Comparison of ENCODE assay signal across 21 cellular contexts in the genomic region with DNA sequence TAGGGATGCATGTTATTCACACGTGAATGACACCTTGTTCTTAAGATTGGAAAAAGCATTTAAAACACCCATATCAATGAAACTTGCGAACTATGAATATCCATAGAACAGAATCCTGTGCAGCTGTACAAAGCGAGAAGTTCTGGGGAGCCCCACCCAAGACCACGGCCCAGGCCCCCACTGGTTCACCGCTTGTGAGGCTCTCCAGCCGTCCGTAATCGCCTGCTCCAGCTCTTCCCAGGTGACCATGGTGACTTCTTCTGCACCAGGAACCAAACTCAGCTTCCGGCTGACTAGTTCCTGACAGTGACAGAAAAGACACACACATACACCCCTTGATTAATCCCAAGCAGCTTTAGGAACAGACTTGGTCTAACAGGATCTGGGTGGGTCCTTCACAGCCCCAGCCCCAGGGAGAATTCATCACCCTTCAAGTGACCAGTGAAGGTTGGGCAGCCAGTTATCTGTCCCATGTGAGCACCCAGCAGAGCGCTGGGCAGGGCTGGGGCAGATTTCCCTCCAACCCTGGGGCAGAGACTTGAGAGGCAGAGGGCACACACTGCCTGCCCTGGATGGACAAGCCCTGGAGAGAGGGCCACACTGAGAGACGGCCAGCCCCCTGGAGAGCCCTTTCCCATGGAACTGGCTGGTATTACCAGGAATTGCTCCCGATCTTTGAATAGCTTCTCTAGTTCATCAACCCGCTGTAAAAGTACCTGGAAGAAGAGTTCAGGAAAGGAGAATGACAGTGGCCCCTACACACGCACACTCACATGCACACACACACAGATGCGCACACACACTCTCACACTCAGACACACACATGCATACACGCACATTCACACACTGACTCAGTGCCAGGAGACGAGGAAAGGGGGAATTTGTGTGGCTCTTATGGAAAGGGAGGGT. TPM values are rescaled to one million over a fixed set of nuclear protein-coding genes. Genes with fewer than 3 reads are reported as not detected.
DNase-seq lines count a peak whose midpoint lies in the region; ATAC-seq and TF ChIP-seq lines count a peak whose summit lies in the region.
"Had no signal": no experiment of that assay in that cellular context is flagged by ENCODE, and none has a peak within 500 bp of the region (broad histone marks: within the 10 kb centered on the region; RNA-seq: fewer than 3 reads in every experiment).

No MANE protein-coding gene starts in this region.

- H3K4me2 ChIP-seq in IMR-90 (ENCODE audit: low read depth, low read length) = no peak overlapping the region

- H3K79me1 ChIP-seq in IMR-90 (ENCODE audit: low read depth in 1 of 2, low read length in 2 of 2) = 0 out of 4 replicates have a peak, but pooled peaks cover 0 to under 1% of the 10 kb centered on the region in 2 experiments

- intact Hi-C loops in IMR-90 (cut with micrococcal nuclease) = no loop called here
- intact Hi-C loops in posterior vena cava (cut with DNase I) = loop anchor here (5.0 kb wide), 1 partner anchor 93 kb away; no protein-coding TSS in a partner anchor

- no peak overlapping the region for H4K91ac ChIP-seq in IMR-90 (ENCODE audit: insufficient read depth, low read depth, low read length)

- 100% methylated on average over 7 of the region's 17 CpGs; no CpG with 5 or more reads in 1 of the 2 experiments for WGBS in IMR-90 (ENCODE audit: extremely low coverage in 2 of 2, insufficient read length in 1 of 2), 2 experiments
- WGBS in tibial nerve, 2 donors = 79% methylated on average over 17 of the region's 17 CpGs

- no peak overlapping the region for H3K9ac ChIP-seq in IMR-90 (ENCODE audit: low read depth, low read length)
- H3K9ac ChIP-seq: GM23248 had no signal

- peak overlapping the region; percentile 65; the same call in 1 of the 2 replicates for H2AK5ac ChIP-seq in IMR-90 (ENCODE audit: low read depth, low read length)

- dilution Hi-C loops in IMR-90 (cut with HindIII; ENCODE audit: low sequenced_read_pairs, unreplicated experiment) = no loop called here

- TF ChIP-seq RAD21 in IMR-90 (IDR thresholded peaks at IDR 0.05; ENCODE audit: low read length) = no peak

- H3K23ac ChIP-seq in IMR-90 (ENCODE audit: low read depth, low read length) = no peak overlapping the region

- H4K8ac ChIP-seq in IMR-90 (ENCODE audit: low read depth in 2 of 2, low read length in 2 of 2) = no peak overlapping the region

- no TSS peak for BruUV-seq in IMR-90 (replicated peaks; lab: Mats Ljungman, UMichigan)

- no peak overlapping the region for H2AFZ ChIP-seq in IMR-90 (replicated peaks; ENCODE audit: low read length, poor library complexity)
- H2AFZ ChIP-seq: GM23248 had no signal

- H2AK9ac ChIP-seq in IMR-90 (replicated peaks; ENCODE audit: low read depth, low read length, poor library complexity) = peak overlapping the region; percentile 37

- no peak overlapping the region for H4K5ac ChIP-seq in IMR-90 (ENCODE audit: low read depth, low read length)

- CTCF ChIA-PET in IMR-90 (lab: Yijun Ruan, JAX) = interaction anchor here (1.0 to 2.1 kb wide), 3 partner anchors 69 to 93 kb away, joined by 4 to 9 read pairs (median 4); no protein-coding TSS in a partner anchor

- ATAC-seq in IMR-90 (ENCODE audit: low read depth) (no peak), esophagus mucosa (peak; percentile 79)

- in situ Hi-C loops in IMR-90 (cut with MboI; ENCODE audit: low sequenced_read_pairs) = loop anchor here (5.0 to 10.0 kb wide), 2 partner anchors 93 to 200 kb away; partner anchors contain the start of gene RHBDF2

- no peak overlapping the region for H2BK15ac ChIP-seq in IMR-90 (ENCODE audit: low read depth, low read length)

- no peak for TF ChIP-seq EP300 in tibial nerve (IDR thresholded peaks at IDR 0.05)

- peaks cover 9% of the 10 kb centered on the region for H3K36me3 ChIP-seq in IMR-90 (ENCODE audit: control insufficient read depth, insufficient read depth, low read length)
- peaks cover 0 to 32% (median 0%) of the 10 kb centered on the region in 3 donors for H3K36me3 ChIP-seq in tibial nerve
- H3K36me3 ChIP-seq: BE2C had no signal

- H3K18ac ChIP-seq in IMR-90 (ENCODE audit: low read depth, low read length) = no peak overlapping the region

- no peaks in the 10 kb centered on the region for H4K20me1 ChIP-seq in IMR-90 (ENCODE audit: insufficient read depth, low read length)

- H3K4me1 ChIP-seq in IMR-90 (ENCODE audit: control insufficient read depth, insufficient read depth, low read length) (no peaks in the 10 kb centered on the region), tibial nerve (no peaks in the 10 kb centered on the region)
- H3K4me1 ChIP-seq: BE2C, Peyer's patch had no signal

- H2BK20ac ChIP-seq in IMR-90 (ENCODE audit: low read depth, low read length) = no peak overlapping the region

- POLR2A ChIA-PET in IMR-90 (lab: Charles Lee; ENCODE audit: unreplicated experiment) = no interaction called here

- no peak overlapping the region for H3K4me3 ChIP-seq in IMR-90 (ENCODE audit: insufficient read depth, low read depth, low read length)
- no peak overlapping the region for H3K4me3 ChIP-seq in tibial nerve
- H3K4me3 ChIP-seq: GM23248, Peyer's patch, SK-N-MC had no signal

- H3K56ac ChIP-seq in IMR-90 (ENCODE audit: extremely low read depth, insufficient read depth, low read length) = no peak overlapping the region

- no peak overlapping the region for H2BK5ac ChIP-seq in IMR-90 (ENCODE audit: low read depth, low read length, poor library complexity, severe bottlenecking)

- H2BK120ac ChIP-seq in IMR-90 (ENCODE audit: low read depth, low read length) = no peak overlapping the region

- TF ChIP-seq POLR2A in IMR-90 (IDR thresholded peaks at IDR 0.05; ENCODE audit: low read depth, low read length) = no peak
- TF ChIP-seq POLR2A in tibial nerve (IDR thresholded peaks at IDR 0.05) = no peak

- H3K27ac ChIP-seq in IMR-90 (ENCODE audit: insufficient read depth, low read length) = no peak overlapping the region
- no peak overlapping the region for H3K27ac ChIP-seq in tibial nerve
- H3K27ac ChIP-seq: GM23248, Peyer's patch, SK-N-MC had no signal

- H3K9me3 ChIP-seq in IMR-90 (ENCODE audit: control insufficient read depth, insufficient read depth, low read length) = no peaks in the 10 kb centered on the region
- H3K9me3 ChIP-seq in tibial nerve = no peaks in the 10 kb centered on the region
- H3K9me3 ChIP-seq: BE2C, Peyer's patch had no signal

- DNase-seq in D341Med (ENCODE audit: low spot score) = peak; percentile 36
- no peak for DNase-seq in IMR-90
- peak; percentile 60 for DNase-seq in posterior vena cava (ENCODE audit: low spot score)
- no peak for DNase-seq in tibial nerve (ENCODE audit: low spot score in 2 of 2)
- no peak for DNase-seq in activated CD4-positive, alpha-beta T cell treated with anti-CD3 and anti-CD28 coated beads, Interleukin-2, amount 50 U/mL, for 1 hour
- DNase-seq in hippocampal formation (lab: John Stamatoyannopoulos, UW) = no peak
- DNase-seq: ACHN; BE2C; CD4-positive, alpha-beta T cell; DMS53; GM23248; KBM-7; NCI-H1417 treated with DMSO at 0.1 percent for 48 hours; NCI-H1930; NCI-H2171; NCI-H446; NCI-H69; Peyer's patch; Right ventricle myocardium superior had no signal

- no peak overlapping the region for H3K4ac ChIP-seq in IMR-90 (ENCODE audit: low read depth, low read length)

- no peak for TF ChIP-seq CTCF in IMR-90 (conservative IDR thresholded peaks at IDR 0.05; ENCODE audit: low read depth, low read length)
- TF ChIP-seq CTCF in tibial nerve (IDR thresholded peaks at IDR 0.05) = no peak

- no peak overlapping the region for H3K14ac ChIP-seq in IMR-90 (replicated peaks; ENCODE audit: low read depth, low read length)

- no peaks in the 10 kb centered on the region for H3K9me1 ChIP-seq in IMR-90 (ENCODE audit: insufficient read depth, low read length)

- H3K27me3 ChIP-seq in IMR-90 (ENCODE audit: control insufficient read depth, insufficient read depth, low read length) (no peaks in the 10 kb centered on the region), tibial nerve (no peaks in the 10 kb centered on the region)
- H3K27me3 ChIP-seq: BE2C, Peyer's patch had no signal

TF ChIP-seq in IMR-90, 13 proteins besides CTCF, POLR2A, EP300 and RAD21:
- TF ChIP-seq RCOR1 (IDR thresholded peaks at IDR 0.05; ENCODE audit: insufficient replicate concordance, low read length) = no peak
- TF ChIP-seq SMC3 (IDR thresholded peaks at IDR 0.05; ENCODE audit: low read depth, low read length) = no peak
- TF ChIP-seq BHLHE40 (IDR thresholded peaks at IDR 0.05; ENCODE audit: low read depth, low read length) = no peak
- no peak for TF ChIP-seq CHD1 (IDR thresholded peaks at IDR 0.05; ENCODE audit: low read depth, low read length)
- no peak for TF ChIP-seq RFX5 (IDR thresholded peaks at IDR 0.05; ENCODE audit: low read depth, low read length)
- TF ChIP-seq MAFK (IDR thresholded peaks at IDR 0.05; ENCODE audit: low read depth, low read length) = no peak
- TF ChIP-seq CEBPB (IDR thresholded peaks at IDR 0.05; ENCODE audit: low read depth, low read length) = no peak

RNA-seq across cellular contexts. Expression of gene QRICH2, which starts 3.6 kb away (rescaled TPM):
- total RNA-seq in IMR-90 (2012; rRNA removed) = 3.9 and 4.8 TPM in 2 replicates
- 4.3 and 4.7 TPM in 2 replicates for polyA plus RNA-seq in IMR-90 (2012; rRNA removed)
- polyA plus RNA-seq in IMR-90 (2012; cell fraction: cytosol; rRNA removed) = 1.5 and 2.8 TPM in 2 replicates
- polyA plus RNA-seq in IMR-90 (2012; cell fraction: nucleus; rRNA removed; ENCODE audit: low replicate concordance) = 30.2 and 57.3 TPM in 2 replicates
- total RNA-seq in esophagus mucosa = 1.6 TPM
- total RNA-seq in posterior vena cava = 1 to 10 TPM in 1 of 2 donors, under 1 TPM in 1; 0.83 to 1.6 TPM
- 1 to 10 TPM; 2.0 to 8.4 (median 5.2) TPM for total RNA-seq in tibial nerve

RNA-seq across cellular contexts. Expression of gene UBALD2, which starts 39.3 kb away (rescaled TPM):
- total RNA-seq in IMR-90 (2012; rRNA removed) (0.90 and 1.4 TPM in 2 replicates), esophagus mucosa (86.9 TPM), posterior vena cava (10 to 100 TPM; 21.7 to 22.5 TPM), tibial nerve (10 to 100 TPM; 12.7 to 26.9 (median 20.4) TPM)
- polyA plus RNA-seq in IMR-90 (2012; rRNA removed) = 12.1 and 19.9 TPM in 2 replicates
- polyA plus RNA-seq in IMR-90 (2012; cell fraction: cytosol; rRNA removed) = 11.6 and 33.1 TPM in 2 replicates
- 14.2 and 21.7 TPM in 2 replicates for polyA plus RNA-seq in IMR-90 (2012; cell fraction: nucleus; rRNA removed; ENCODE audit: low replicate concordance)

RNA-seq across cellular contexts. Expression of gene PRPSAP1, which starts 49.2 kb away (rescaled TPM):
- total RNA-seq in IMR-90 (2012; rRNA removed) = 29.2 and 34.4 TPM in 2 replicates
- 38.6 and 48.6 TPM in 2 replicates for polyA plus RNA-seq in IMR-90 (2012; rRNA removed)
- 29.6 and 34.4 TPM in 2 replicates for polyA plus RNA-seq in IMR-90 (2012; cell fraction: cytosol; rRNA removed)
- 40.4 and 135 TPM in 2 replicates for polyA plus RNA-seq in IMR-90 (2012; cell fraction: nucleus; rRNA removed; ENCODE audit: low replicate concordance)
- total RNA-seq in esophagus mucosa = 42.0 TPM
- total RNA-seq in posterior vena cava = 10 to 100 TPM; 33.7 to 34.8 TPM
- total RNA-seq in tibial nerve = 100 to 1,000 TPM in 2 of 4 donors, 10 to 100 TPM in 2; 66.8 to 108 (median 96.2) TPM

Comparison
In these comparisons a context has a peak if more than half of its experiments do, and no peak if none do; other contexts are left out.
1. DNase-seq: peak in D341Med (single experiment) and posterior vena cava (single experiment); none in IMR-90 (single experiment), tibial nerve (0 of 2), activated CD4-positive, alpha-beta T cell treated with anti-CD3 and anti-CD28 coated beads, Interleukin-2, amount 50 U/mL, for 1 hour (single experiment) and hippocampal formation (0 of 2).